In genomic region chr15:23482228-23482627, GRCh38 we compare ENCODE assay signal across 5 cellular contexts.
"Had no signal": no experiment of that assay in that cellular context is flagged by ENCODE, and none has a peak within 500 bp of the region (broad histone marks: within the 10 kb centered on the region; RNA-seq: fewer than 3 reads in every experiment).

No MANE protein-coding gene starts in this region.

- H2AFZ ChIP-seq: GM23338 had no signal

- H3K4me3 ChIP-seq: GM23338, K562 had no signal

- H3K27ac Mint-ChIP-seq: GM23338, H9 had no signal

- H3K4me3 Mint-ChIP-seq: GM23338, H9 had no signal

- ATAC-seq: GM23338, K562 had no signal

- DNase-seq: H9, HCEC 1CT, IMR-90 had no signal

- H3K4me1 Mint-ChIP-seq: GM23338, H9 had no signal

- H3K4me2 ChIP-seq: GM23338 had no signal
